In genomic region chr3:72441284-72441994, GRCh38 we compare ENCODE assay signal across 23 cellular contexts. TPM values are rescaled to one million over a fixed set of nuclear protein-coding genes. Genes with fewer than 3 reads are reported as not detected.
A peak's percentile ranks its signal among the peaks of the same experiment; 100 is the strongest.
DNase-seq lines count a peak whose midpoint lies in the region; ATAC-seq and TF ChIP-seq lines count a peak whose summit lies in the region.
"Had no signal": no experiment of that assay in that cellular context is flagged by ENCODE, and none has a peak within 500 bp of the region (broad histone marks: within the 10 kb centered on the region; RNA-seq: fewer than 3 reads in every experiment).

No MANE protein-coding gene starts in this region.

- CTCF ChIA-PET in activated naive CD4-positive, alpha-beta T cell treated with anti-CD3 and anti-CD28 coated beads, Interleukin-2, amount 10 ng/mL, durations not matched to agents 7 days and 5 days (lab: Charles Lee), result interaction anchor here (1.1 kb wide), 1 partner anchor 131 kb away, joined by 3 read pairs; no protein-coding TSS in a partner anchor

- peaks cover 41 to 89% of the 10 kb centered on the region in 2 donors for H3K36me3 Mint-ChIP-seq in activated naive CD4-positive, alpha-beta T cell treated with anti-CD3 and anti-CD28 coated beads, Interleukin-2, amount 50 U/mL, for 72 hours
- H3K36me3 Mint-ChIP-seq in activated naive CD4-positive, alpha-beta T cell treated with anti-CD3 and anti-CD28 coated beads, Interleukin-2, amount 10 ng/mL, durations not matched to agents 7 days and 5 days, result peaks cover 74% of the 10 kb centered on the region
- H3K36me3 Mint-ChIP-seq in activated T-helper 1 cell treated with anti-CD3 and anti-CD28 coated beads, Interleukin-12 subunit alpha, Interleukin-12 subunit beta, Interleukin-2, Interleukin-4 antibody, amounts not matched to agents 30 ng/mL and 10 ng/mL and 1 ng/mL, durations not matched to agents 14 hours and 24 hours and 36 hours (ENCODE audit: low read depth), result peaks cover 80% of the 10 kb centered on the region

- H3K27me3 Mint-ChIP-seq in activated naive CD4-positive, alpha-beta T cell treated with anti-CD3 and anti-CD28 coated beads, Interleukin-2, amount 10 ng/mL, durations not matched to agents 7 days and 5 days, result no peaks in the 10 kb centered on the region
- no peaks in the 10 kb centered on the region for H3K27me3 Mint-ChIP-seq in activated T-helper 1 cell treated with anti-CD3 and anti-CD28 coated beads, Interleukin-12 subunit alpha, Interleukin-12 subunit beta, Interleukin-2, Interleukin-4 antibody, amounts not matched to agents 30 ng/mL and 10 ng/mL and 1 ng/mL, durations not matched to agents 14 hours and 24 hours and 36 hours (ENCODE audit: insufficient read depth)
- no peaks in the 10 kb centered on the region for H3K27me3 Mint-ChIP-seq in stimulated activated naive CD8-positive, alpha-beta T cell treated with anti-CD3 and anti-CD28 coated beads, Interleukin-15, amount 100 ng/mL, for 72 hours
- H3K27me3 Mint-ChIP-seq: stimulated activated memory B cell treated with anti-CD40 and anti-IgM and Interleukin-4, amounts not matched to agents 10 μg/mL and 1 μg/mL and 100 μg/mL, for 72 hours had no signal

- peaks cover 5 to 16% of the 10 kb centered on the region in 2 donors for H3K9me3 Mint-ChIP-seq in activated naive CD4-positive, alpha-beta T cell treated with anti-CD3 and anti-CD28 coated beads, Interleukin-2, amount 50 U/mL, for 72 hours
- no peaks in the 10 kb centered on the region for H3K9me3 Mint-ChIP-seq in activated naive CD4-positive, alpha-beta T cell treated with anti-CD3 and anti-CD28 coated beads, Interleukin-2, amount 10 ng/mL, durations not matched to agents 7 days and 5 days
- no peaks in the 10 kb centered on the region for H3K9me3 Mint-ChIP-seq in activated T-helper 1 cell treated with anti-CD3 and anti-CD28 coated beads, Interleukin-12 subunit alpha, Interleukin-12 subunit beta, Interleukin-2, Interleukin-4 antibody, amounts not matched to agents 30 ng/mL and 10 ng/mL and 1 ng/mL, durations not matched to agents 14 hours and 24 hours and 36 hours
- H3K9me3 Mint-ChIP-seq in stimulated activated naive CD8-positive, alpha-beta T cell treated with anti-CD3 and anti-CD28 coated beads, Interleukin-15, amount 100 ng/mL, for 72 hours, result no peaks in the 10 kb centered on the region
- H3K9me3 Mint-ChIP-seq: stimulated activated memory B cell treated with anti-CD40 and anti-IgM and Interleukin-4, amounts not matched to agents 10 μg/mL and 1 μg/mL and 100 μg/mL, for 72 hours had no signal

- H3K4me1 Mint-ChIP-seq in activated naive CD4-positive, alpha-beta T cell treated with anti-CD3 and anti-CD28 coated beads, Interleukin-2, amount 10 ng/mL, durations not matched to agents 7 days and 5 days, result peaks cover 82% of the 10 kb centered on the region
- peaks cover 94% of the 10 kb centered on the region for H3K4me1 Mint-ChIP-seq in activated T-helper 1 cell treated with anti-CD3 and anti-CD28 coated beads, Interleukin-12 subunit alpha, Interleukin-12 subunit beta, Interleukin-2, Interleukin-4 antibody, amounts not matched to agents 30 ng/mL and 10 ng/mL and 1 ng/mL, durations not matched to agents 14 hours and 24 hours and 36 hours (ENCODE audit: low read depth)
- H3K4me1 Mint-ChIP-seq in stimulated activated naive CD8-positive, alpha-beta T cell treated with anti-CD3 and anti-CD28 coated beads, Interleukin-15, amount 100 ng/mL, for 72 hours, result peaks cover 94% of the 10 kb centered on the region

- no peak for ATAC-seq in activated naive CD4-positive, alpha-beta T cell treated with anti-CD3 and anti-CD28 coated beads, Interleukin-2, amount 50 U/mL, for 72 hours
- no peak for ATAC-seq in stimulated activated naive CD8-positive, alpha-beta T cell treated with anti-CD3 and anti-CD28 coated beads, Interleukin-15, amount 100 ng/mL, for 72 hours
- no peak for ATAC-seq in omental fat pad (ENCODE audit: low FRiP score)
- no peak for ATAC-seq in HG03439 (IDR thresholded peaks at IDR 0.05; ENCODE audit: unreplicated experiment)
- ATAC-seq: heart right ventricle had no signal

- peak overlapping the region; percentile 14 to 53 for H3K27ac Mint-ChIP-seq in activated naive CD4-positive, alpha-beta T cell treated with anti-CD3 and anti-CD28 coated beads, Interleukin-2, amount 50 U/mL, for 72 hours
- H3K27ac Mint-ChIP-seq in activated naive CD4-positive, alpha-beta T cell treated with anti-CD3 and anti-CD28 coated beads, Interleukin-2, amount 10 ng/mL, durations not matched to agents 7 days and 5 days, result no peak overlapping the region
- H3K27ac Mint-ChIP-seq in activated T-helper 1 cell treated with anti-CD3 and anti-CD28 coated beads, Interleukin-12 subunit alpha, Interleukin-12 subunit beta, Interleukin-2, Interleukin-4 antibody, amounts not matched to agents 30 ng/mL and 10 ng/mL and 1 ng/mL, durations not matched to agents 14 hours and 24 hours and 36 hours, result peak overlapping the region; percentile 84
- H3K27ac Mint-ChIP-seq in stimulated activated naive CD8-positive, alpha-beta T cell treated with anti-CD3 and anti-CD28 coated beads, Interleukin-15, amount 100 ng/mL, for 72 hours, result no peak overlapping the region
- H3K27ac Mint-ChIP-seq: stimulated activated memory B cell treated with anti-CD40 and anti-IgM and Interleukin-4, amounts not matched to agents 10 μg/mL and 1 μg/mL and 100 μg/mL, for 72 hours had no signal

- intact Hi-C loops in activated T-helper 1 cell treated with anti-CD3 and anti-CD28 coated beads, Interleukin-12 subunit alpha, Interleukin-12 subunit beta, Interleukin-2, Interleukin-4 antibody, amounts not matched to agents 30 ng/mL and 10 ng/mL and 1 ng/mL, durations not matched to agents 14 hours and 24 hours and 36 hours (cut with micrococcal nuclease), result loop anchor here (5.0 kb wide), 1 partner anchor 34 kb away; no protein-coding TSS in a partner anchor

- no peak overlapping the region for H3K4me3 Mint-ChIP-seq in activated naive CD4-positive, alpha-beta T cell treated with anti-CD3 and anti-CD28 coated beads, Interleukin-2, amount 10 ng/mL, durations not matched to agents 7 days and 5 days
- peak overlapping the region; percentile 78 for H3K4me3 Mint-ChIP-seq in activated T-helper 1 cell treated with anti-CD3 and anti-CD28 coated beads, Interleukin-12 subunit alpha, Interleukin-12 subunit beta, Interleukin-2, Interleukin-4 antibody, amounts not matched to agents 30 ng/mL and 10 ng/mL and 1 ng/mL, durations not matched to agents 14 hours and 24 hours and 36 hours
- H3K4me3 Mint-ChIP-seq in stimulated activated naive CD8-positive, alpha-beta T cell treated with anti-CD3 and anti-CD28 coated beads, Interleukin-15, amount 100 ng/mL, for 72 hours, result peak overlapping the region; percentile 34 to 48
- H3K4me3 Mint-ChIP-seq: stimulated activated memory B cell treated with anti-CD40 and anti-IgM and Interleukin-4, amounts not matched to agents 10 μg/mL and 1 μg/mL and 100 μg/mL, for 72 hours had no signal

- H3K4me3 ChIP-seq in fibroblast of the aortic adventitia (ENCODE audit: low read depth, low read length), result no peak overlapping the region
- H3K4me3 ChIP-seq: esophagus squamous epithelium, HAP-1, heart right ventricle, ovary, uterus had no signal

- no peak for DNase-seq in activated naive CD4-positive, alpha-beta T cell treated with anti-CD3 and anti-CD28 coated beads, Interleukin-2, amount 50 U/mL, for 72 hours (ENCODE audit: low spot score in 2 of 2)
- no peak for DNase-seq in activated naive CD4-positive, alpha-beta T cell treated with anti-CD3 and anti-CD28 coated beads, Interleukin-2, amount 10 ng/mL, durations not matched to agents 7 days and 5 days
- DNase-seq in activated T-helper 1 cell treated with anti-CD3 and anti-CD28 coated beads, Interleukin-12 subunit alpha, Interleukin-12 subunit beta, Interleukin-2, Interleukin-4 antibody, amounts not matched to agents 30 ng/mL and 10 ng/mL and 1 ng/mL, durations not matched to agents 14 hours and 24 hours and 36 hours (ENCODE audit: low spot score), result no peak
- DNase-seq in fibroblast of the aortic adventitia (ENCODE audit: low read depth) (peak; percentile 28), omental fat pad (ENCODE audit: low spot score) (no peak), NCI-H1092 (lab: John Stamatoyannopoulos, UW) (no peak)
- no peak for DNase-seq in stimulated activated naive CD8-positive, alpha-beta T cell treated with anti-CD3 and anti-CD28 coated beads, Interleukin-15, amount 100 ng/mL, for 72 hours
- DNase-seq: activated CD4-positive, CD25-positive, alpha-beta regulatory T cell; activated CD8-positive, alpha-beta memory T cell treated with anti-CD3 and anti-CD28 coated beads, Interleukin-2, amount 50 U/mL, for 4 hours; amniotic stem cell; COR-L47; cortex of kidney; esophagus squamous epithelium; heart right ventricle; midbrain; NCI-H2029 treated with DMSO at 0.1 percent for 48 hours; NCI-H526; ovary; SW 1271; uterus had no signal

- TF ChIP-seq CTCF in fibroblast of the aortic adventitia (IDR thresholded peaks at IDR 0.05; ENCODE audit: insufficient read depth, low read length), result no peak
- no peak for TF ChIP-seq CTCF in omental fat pad (IDR thresholded peaks at IDR 0.05)

RNA-seq across cellular contexts. Expression of gene RYBP, which starts 5.0 kb away (rescaled TPM):
- total RNA-seq in activated naive CD4-positive, alpha-beta T cell treated with anti-CD3 and anti-CD28 coated beads, Interleukin-2, amount 50 U/mL, for 72 hours, result 10 to 100 TPM; 15.9 to 36.6 TPM
- 62.5 and 64.0 TPM in 2 replicates for total RNA-seq in activated T-helper 1 cell treated with anti-CD3 and anti-CD28 coated beads, Interleukin-12 subunit alpha, Interleukin-12 subunit beta, Interleukin-2, Interleukin-4 antibody, amounts not matched to agents 30 ng/mL and 10 ng/mL and 1 ng/mL, durations not matched to agents 14 hours and 24 hours and 36 hours
- 3.6 and 10.1 TPM in 2 replicates for total RNA-seq in fibroblast of the aortic adventitia (ENCODE audit: low replicate concordance)
- total RNA-seq in omental fat pad, result 10 to 100 TPM in 3 of 4 donors, 1 to 10 TPM in 1; 8.5 to 16.0 (median 13.7) TPM

Comparison
In these comparisons a context has a peak if more than half of its experiments do, and no peak if none do; other contexts are left out.
1. H3K27ac Mint-ChIP-seq: peak in activated naive CD4-positive, alpha-beta T cell treated with anti-CD3 and anti-CD28 coated beads, Interleukin-2, amount 50 U/mL, for 72 hours (2 of 2) and activated T-helper 1 cell treated with anti-CD3 and anti-CD28 coated beads, Interleukin-12 subunit alpha, Interleukin-12 subunit beta, Interleukin-2, Interleukin-4 antibody, amounts not matched to agents 30 ng/mL and 10 ng/mL and 1 ng/mL, durations not matched to agents 14 hours and 24 hours and 36 hours (single experiment); none in activated naive CD4-positive, alpha-beta T cell treated with anti-CD3 and anti-CD28 coated beads, Interleukin-2, amount 10 ng/mL, durations not matched to agents 7 days and 5 days (single experiment) and stimulated activated naive CD8-positive, alpha-beta T cell treated with anti-CD3 and anti-CD28 coated beads, Interleukin-15, amount 100 ng/mL, for 72 hours (0 of 2).